Comparison of ENCODE assay signal across 8 cellular contexts in the genomic region with DNA sequence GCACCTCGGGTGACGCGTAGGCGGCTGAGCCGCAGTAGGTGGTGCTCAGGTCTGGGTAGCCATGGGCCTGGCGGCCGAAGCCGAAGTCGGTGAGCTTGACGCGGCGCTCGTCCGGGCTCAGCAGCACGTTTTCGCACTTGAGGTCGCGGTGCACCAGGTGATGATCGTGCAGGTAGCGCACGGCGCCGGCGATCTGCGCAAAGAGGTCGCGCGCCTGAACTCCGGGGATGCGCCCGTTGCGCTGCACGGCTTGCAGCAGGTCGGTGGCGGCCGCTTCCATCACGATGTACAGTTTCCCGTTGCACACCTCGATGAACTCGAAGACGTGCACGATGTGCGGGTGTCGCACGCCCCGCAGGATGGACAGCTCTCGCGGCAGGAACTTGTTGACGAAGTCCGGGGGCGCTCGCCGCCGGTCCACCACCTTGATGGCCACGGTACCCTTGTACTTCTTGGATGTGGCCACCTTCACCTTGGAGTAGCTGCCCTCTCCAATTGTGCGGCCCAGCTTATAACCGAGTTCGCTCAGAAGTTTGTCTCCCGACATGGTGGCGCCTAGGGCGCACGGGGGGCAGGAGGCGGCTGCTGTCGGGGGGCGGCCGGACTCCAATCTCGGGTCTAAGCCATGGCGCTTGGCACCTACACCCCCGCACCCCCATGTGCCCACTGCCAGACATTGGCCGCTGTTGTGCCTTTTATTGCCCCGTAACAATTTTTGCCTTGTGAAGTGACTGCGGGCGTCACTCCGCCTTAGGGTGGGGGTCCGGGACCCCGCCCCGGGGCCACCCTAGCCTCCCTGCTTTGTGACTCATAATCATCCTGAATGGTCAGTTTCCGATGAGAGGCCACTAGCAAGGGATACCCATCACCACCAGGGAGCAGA. TPM values are rescaled to one million over a fixed set of nuclear protein-coding genes. Genes with fewer than 3 reads are reported as not detected.
DNase-seq lines count a peak whose midpoint lies in the region; ATAC-seq and TF ChIP-seq lines count a peak whose summit lies in the region.

A gene (minus strand): TSS at position 668 of the 883 bp plus-strand sequence. CDS start 121 bp downstream, at position 547.

- H3K9ac ChIP-seq in Loucy (ENCODE audit: low read depth, low read length, poor library complexity, severe bottlenecking), result peak within 1 kb of the TSS; percentile 94
- H3K9ac ChIP-seq in duodenal mucosa (ENCODE audit: low read depth in 1 of 2, low read length in 2 of 2), result peak within 1 kb of the TSS; percentile 82 to 97

- H3K4me3 Mint-ChIP-seq in naive thymus-derived CD8-positive, alpha-beta T cell, result peak within 1 kb of the TSS; percentile 91 to 98 (median 96)

- peaks cover 5 to 44% (median 23%) of the 10 kb centered on the region in 4 donors for H3K4me1 Mint-ChIP-seq in naive thymus-derived CD8-positive, alpha-beta T cell

- H3K36me3 Mint-ChIP-seq in naive thymus-derived CD8-positive, alpha-beta T cell, result peaks cover 0 to 15% (median 0%) of the 10 kb centered on the region in 3 donors

- no peaks in the 10 kb centered on the region for H3K27me3 Mint-ChIP-seq in naive thymus-derived CD8-positive, alpha-beta T cell

- no peaks in the 10 kb centered on the region for H3F3A ChIP-seq in Loucy (ENCODE audit: low read depth)

- H3K9me2 ChIP-seq in Loucy (replicated peaks; ENCODE audit: low read depth, low read length), result no peaks in the 10 kb centered on the region

- H3K36me3 ChIP-seq in BJ (ENCODE audit: control insufficient read depth, insufficient read depth, low read length), result peaks cover 7% of the 10 kb centered on the region; the same call in 1 of the 2 replicates
- 0 out of 2 replicates have a peak, but pooled peaks cover 2% of the 10 kb centered on the region for H3K36me3 ChIP-seq in Loucy (ENCODE audit: insufficient read depth, low read length)
- peaks cover 6 to 7% of the 10 kb centered on the region in 2 donors for H3K36me3 ChIP-seq in duodenal mucosa (ENCODE audit: control insufficient read depth in 1 of 2, insufficient read depth in 2 of 2, low read length in 2 of 2)

- DNase-seq in BJ (ENCODE audit: low read depth), result no peak
- no peak for DNase-seq in naive thymus-derived CD8-positive, alpha-beta T cell
- no peak for DNase-seq in NCI-H2196 treated with DMSO at 0.1 percent for 48 hours (lab: John Stamatoyannopoulos, UW; ENCODE audit: unreplicated experiment)
- no peak for DNase-seq in LoVo (ENCODE audit: low spot score)

- peak within 1 kb of the TSS; percentile 66 for H2AFZ ChIP-seq in Loucy (ENCODE audit: low read length)

- POLR2A ChIA-PET in BJ (lab: Charles Lee), result no interaction called here
- POLR2A ChIA-PET in naive thymus-derived CD8-positive, alpha-beta T cell (lab: Charles Lee), result interaction anchor here (0.7 to 3.4 kb wide), 22 partner anchors 10 to 596 kb away, joined by 3 to 18 read pairs (median 4); a partner anchor contains a TSS

- TF ChIP-seq CTCF in BJ (IDR thresholded peaks at IDR 0.05; ENCODE audit: insufficient read depth, low read depth, low read length) (0 out of 2 replicates have a peak, but pooled peaks have one; percentile 23), Loucy (conservative IDR thresholded peaks at IDR 0.05; ENCODE audit: low read length) (no peak)

- no peak for ATAC-seq in naive thymus-derived CD8-positive, alpha-beta T cell
- ATAC-seq in HG02571 (IDR thresholded peaks at IDR 0.05; ENCODE audit: unreplicated experiment) (no peak), GM21576 (IDR thresholded peaks at IDR 0.05; ENCODE audit: unreplicated experiment) (no peak)

- peaks cover 8% of the 10 kb centered on the region for H4K20me1 ChIP-seq in Loucy (ENCODE audit: insufficient read depth, low read length, poor library complexity, severe bottlenecking)

- H3K79me2 ChIP-seq in Loucy (ENCODE audit: insufficient read depth, low read length), result peaks cover 50% of the 10 kb centered on the region

- H3K9me3 ChIP-seq in Loucy (ENCODE audit: insufficient read depth, low read depth, low read length) (no peaks in the 10 kb centered on the region), duodenal mucosa (ENCODE audit: control insufficient read depth in 1 of 2, low read length in 2 of 2) (no peaks in the 10 kb centered on the region)

- peak within 1 kb of the TSS; percentile 96 for H3K4me2 ChIP-seq in Loucy (ENCODE audit: low read depth, low read length, poor library complexity, severe bottlenecking)

- CTCF ChIA-PET in BJ (lab: Yijun Ruan, JAX), result interaction anchor here (0.6 to 1.7 kb wide), 3 partner anchors 17 to 127 kb away, joined by 3 to 8 read pairs (median 3); no protein-coding TSS in a partner anchor

- peak within 1 kb of the TSS; percentile 91 to 98 (median 97) for H3K27ac Mint-ChIP-seq in naive thymus-derived CD8-positive, alpha-beta T cell

- peaks cover 25% of the 10 kb centered on the region for H3K4me1 ChIP-seq in Loucy (ENCODE audit: insufficient read depth, low read length, poor library complexity, severe bottlenecking)
- H3K4me1 ChIP-seq in duodenal mucosa (ENCODE audit: control insufficient read depth in 1 of 2, insufficient read depth in 2 of 2, low read length in 2 of 2), result peaks cover 12% of the 10 kb centered on the region in 2 donors

- no peaks in the 10 kb centered on the region for H3K9me3 Mint-ChIP-seq in naive thymus-derived CD8-positive, alpha-beta T cell

- peak within 1 kb of the TSS; percentile 58 for H3K4me3 ChIP-seq in BJ (ENCODE audit: low read depth, low read length)
- peak within 1 kb of the TSS; percentile 92 for H3K4me3 ChIP-seq in Loucy (ENCODE audit: low read length, poor library complexity, severe bottlenecking)
- H3K4me3 ChIP-seq in duodenal mucosa (ENCODE audit: low read depth in 1 of 2, low read length in 2 of 2), result peak within 1 kb of the TSS; percentile 95 to 96

- H3K27me3 ChIP-seq in BJ (ENCODE audit: control insufficient read depth, insufficient read depth, low read length) (no peaks in the 10 kb centered on the region), Loucy (ENCODE audit: insufficient read depth, low read length, poor library complexity, severe bottlenecking) (no peaks in the 10 kb centered on the region), duodenal mucosa (ENCODE audit: control insufficient read depth in 1 of 2, insufficient read depth in 2 of 2, low read length in 2 of 2) (no peaks in the 10 kb centered on the region)

- peak within 1 kb of the TSS; percentile 80 for H3K27ac ChIP-seq in duodenal mucosa (ENCODE audit: low read depth, low read length)

RNA-seq across cellular contexts. Expression of the gene that starts here (rescaled TPM):
- 0.98 and 1.7 TPM in 2 replicates for polyA plus RNA-seq in BJ (2011; rRNA removed)
- 0.15 and 0.57 TPM in 2 replicates for polyA minus RNA-seq in BJ (2011; rRNA and poly(A)+ RNA removed)
- total RNA-seq in naive thymus-derived CD8-positive, alpha-beta T cell, result 10 to 100 TPM in 1 of 2 experiments, 1 to 10 TPM in 1; 9.3 to 10.8 TPM
- 1 to 10 TPM in 2 of 3 donors, under 1 TPM in 1; 0.59 to 3.7 (median 3.1) TPM for polyA plus RNA-seq in naive thymus-derived CD8-positive, alpha-beta T cell
